Comparison of ENCODE assay signal across 1 cellular context in genomic region chr14:104444159-104445030, GRCh38.
TF ChIP-seq lines count a peak whose summit lies in the region.

No MANE protein-coding gene starts in this region.

TF ChIP-seq in GM12878, 131 proteins besides CTCF, POLR2A, EP300 and RAD21 (continued from another document):
- TF ChIP-seq ZNF592 (IDR thresholded peaks at IDR 0.05): no peak
- no peak for TF ChIP-seq RAD51 (IDR thresholded peaks at IDR 0.05)
- peak; percentile 56 for TF ChIP-seq BCL3 (IDR thresholded peaks at IDR 0.05; ENCODE audit: borderline replicate concordance, insufficient read depth, low read depth, low read length, poor library complexity, severe bottlenecking)
TF ChIP-seq in GM12878: peak in this region for 1.
